In the genomic region with DNA sequence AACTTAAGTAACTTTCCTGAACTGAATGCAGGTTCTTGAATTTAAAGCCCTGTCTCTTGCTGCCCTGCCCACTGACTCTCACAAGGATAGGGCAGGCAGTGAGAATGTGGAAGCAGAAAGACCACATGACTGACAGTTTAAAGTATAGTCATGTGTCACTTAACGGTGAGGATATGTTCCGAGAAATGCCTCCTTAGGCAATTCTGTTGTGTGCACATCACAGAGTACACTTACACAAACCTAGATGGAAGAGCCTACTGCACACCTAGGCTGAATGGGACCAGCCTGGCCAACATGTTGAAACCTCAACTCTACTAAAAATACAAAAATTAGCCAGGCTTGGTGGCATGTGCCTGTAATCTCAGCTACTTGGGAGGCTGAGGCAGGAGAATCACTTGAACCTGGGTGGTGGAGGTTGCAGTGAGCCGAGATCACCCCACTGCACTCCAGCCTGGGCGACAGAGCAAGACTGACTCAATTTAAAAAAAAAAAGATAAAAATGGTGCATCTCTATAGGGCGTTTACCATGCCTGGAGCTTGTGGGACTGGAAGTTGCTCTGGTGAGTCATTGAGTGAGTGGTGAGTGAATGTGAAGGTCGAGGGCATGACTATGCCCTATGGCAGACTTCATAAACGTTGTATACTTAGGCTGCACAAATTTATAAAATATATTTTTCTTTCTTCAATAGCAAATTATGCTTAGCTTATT, we compare ENCODE assay signal across 8 cellular contexts. TPM values are rescaled to one million over a fixed set of nuclear protein-coding genes. Genes with fewer than 3 reads are reported as not detected.
DNase-seq lines count a peak whose midpoint lies in the region; ATAC-seq and TF ChIP-seq lines count a peak whose summit lies in the region.

No MANE protein-coding gene starts in this region.

- ATAC-seq in GM18861 (IDR thresholded peaks at IDR 0.05; ENCODE audit: unreplicated experiment) (no peak), GM21447 (IDR thresholded peaks at IDR 0.05; ENCODE audit: unreplicated experiment) (no peak)

- H3K27ac ChIP-seq in left ventricle myocardium inferior (replicated peaks): peak overlapping the region; percentile 39

- intact Hi-C loops in left ventricle myocardium inferior (cut with micrococcal nuclease): no loop called here

- H3K27me3 ChIP-seq in left ventricle myocardium inferior (ENCODE audit: low read depth): no peaks in the 10 kb centered on the region

- H3K4me1 ChIP-seq in left ventricle myocardium inferior: peaks cover 45% of the 10 kb centered on the region

- no peak overlapping the region for H3K4me3 ChIP-seq in left ventricle myocardium inferior

- DNase-seq in A172 (ENCODE audit: low spot score) (peak; percentile 96), HT1080 (ENCODE audit: low read depth) (peak; percentile 98), left ventricle myocardium inferior (no peak), NCI-H446 treated with DMSO at 0.1 percent for 48 hours (lab: John Stamatoyannopoulos, UW) (no peak), inferior parietal cortex (ENCODE audit: extremely low spot score) (no peak)
- peak; percentile 10 to 33 for DNase-seq in activated CD4-positive, alpha-beta T cell treated with anti-CD3 and anti-CD28 coated beads, Interleukin-2, amount 50 U/mL, for 48 hours

- no peaks in the 10 kb centered on the region for H3K36me3 ChIP-seq in left ventricle myocardium inferior

- no peaks in the 10 kb centered on the region for H3K9me3 ChIP-seq in left ventricle myocardium inferior (replicated peaks)

- TF ChIP-seq CTCF in left ventricle myocardium inferior (IDR thresholded peaks at IDR 0.05; ENCODE audit: borderline replicate concordance): no peak

RNA-seq across cellular contexts. Expression of a gene that starts 18.9 kb away (rescaled TPM):
- total RNA-seq in A172 (2014; rRNA removed; shearing (Covaris generic)): 296 and 315 TPM in 2 replicates
- 155 and 158 TPM in 2 replicates for total RNA-seq in HT1080 (2014; rRNA removed; shearing (Covaris generic))
- 111 and 119 TPM in 2 replicates for polyA plus RNA-seq in HT1080 (2015; cell fraction: cytosol; rRNA removed)
- 240 and 255 TPM in 2 replicates for polyA plus RNA-seq in HT1080 (2015; cell fraction: nucleus; rRNA removed)
- 86.1 TPM for total RNA-seq in left ventricle myocardium inferior

RNA-seq across cellular contexts. Expression of a gene that starts 46.8 kb away (rescaled TPM):
- 543 and 605 TPM in 2 replicates for total RNA-seq in A172 (2014; rRNA removed; shearing (Covaris generic))
- total RNA-seq in HT1080 (2014; rRNA removed; shearing (Covaris generic)): 649 and 701 TPM in 2 replicates
- polyA plus RNA-seq in HT1080 (2015; cell fraction: cytosol; rRNA removed): 673 and 731 TPM in 2 replicates
- 468 and 492 TPM in 2 replicates for polyA plus RNA-seq in HT1080 (2015; cell fraction: nucleus; rRNA removed)
- 490 TPM for total RNA-seq in left ventricle myocardium inferior

RNA-seq across cellular contexts. Expression of a gene that starts 48.2 kb away (rescaled TPM):
- 97.1 and 121 TPM in 2 replicates for total RNA-seq in A172 (2014; rRNA removed; shearing (Covaris generic))
- total RNA-seq in HT1080 (2014; rRNA removed; shearing (Covaris generic)): 37.4 and 54.9 TPM in 2 replicates
- 44.3 and 51.8 TPM in 2 replicates for polyA plus RNA-seq in HT1080 (2015; cell fraction: cytosol; rRNA removed)
- 41.0 and 44.7 TPM in 2 replicates for polyA plus RNA-seq in HT1080 (2015; cell fraction: nucleus; rRNA removed)
- 38.5 TPM for total RNA-seq in left ventricle myocardium inferior

Comparison
In these comparisons a context has a peak if more than half of its experiments do, and no peak if none do; other contexts are left out.
1. DNase-seq: peak in A172 (single experiment), HT1080 (single experiment) and activated CD4-positive, alpha-beta T cell treated with anti-CD3 and anti-CD28 coated beads, Interleukin-2, amount 50 U/mL, for 48 hours (2 of 2); none in left ventricle myocardium inferior (single experiment), NCI-H446 treated with DMSO at 0.1 percent for 48 hours (single experiment) and inferior parietal cortex (single experiment).